In genomic region chr4:22962186-22962786, GRCh38 we compare ENCODE assay signal across 9 cellular contexts.
DNase-seq lines count a peak whose midpoint lies in the region; ATAC-seq, FAIRE-seq and TF ChIP-seq lines count a peak whose summit lies in the region.
"Had no signal": no experiment of that assay in that cellular context is flagged by ENCODE, and none has a peak within 500 bp of the region (broad histone marks: within the 10 kb centered on the region; RNA-seq: fewer than 3 reads in every experiment).

No MANE protein-coding gene starts in this region.

- ATAC-seq in left colon (peak; percentile 58), GM19395 (IDR thresholded peaks at IDR 0.05; ENCODE audit: unreplicated experiment) (no peak), HG03135 (IDR thresholded peaks at IDR 0.05; ENCODE audit: unreplicated experiment) (no peak), GM21381 (IDR thresholded peaks at IDR 0.05; ENCODE audit: unreplicated experiment) (no peak)

- no peaks in the 10 kb centered on the region for H3K27me3 ChIP-seq in WERI-Rb-1 (ENCODE audit: insufficient read depth, low read depth, severe bottlenecking)

- H3K27ac ChIP-seq in C4-2B, result no peak overlapping the region
- H3K27ac ChIP-seq in WERI-Rb-1, result no peak overlapping the region

- DNase-seq in HTR-8/SVneo (ENCODE audit: insufficient read length, low spot score), result peak; percentile 10
- DNase-seq in WERI-Rb-1, result peak; percentile 11
- DNase-seq in left colon, result no peak
- no peak for DNase-seq in activated CD8-positive, alpha-beta memory T cell treated with anti-CD3 and anti-CD28 coated beads, Interleukin-2, amount 50 U/mL, for 48 hours
- DNase-seq: NCI-H1436 had no signal

- no peaks in the 10 kb centered on the region for H3K36me3 ChIP-seq in WERI-Rb-1

- intact Hi-C loops in left colon (cut with DNase I, micrococcal nuclease), result no loop called here

- FAIRE-seq in HTR-8/SVneo (lab: Jason Lieb, UNC), result no peak

- no peaks in the 10 kb centered on the region for H3K9me3 ChIP-seq in WERI-Rb-1 (ENCODE audit: severe bottlenecking)

- TF ChIP-seq CTCF in C4-2B (conservative IDR thresholded peaks at IDR 0.05) (peak; percentile 65), WERI-Rb-1 (IDR thresholded peaks at IDR 0.05; ENCODE audit: low read depth, low read length) (peak; percentile 23; the same call in 1 of the 2 replicates)

- H3K4me3 ChIP-seq in WERI-Rb-1 (ENCODE audit: low read depth, low read length), result no peak overlapping the region

Comparison
In these comparisons a context has a peak if more than half of its experiments do, and no peak if none do; other contexts are left out.
1. DNase-seq: peak in HTR-8/SVneo (single experiment) and WERI-Rb-1 (single experiment); none in left colon (0 of 2) and activated CD8-positive, alpha-beta memory T cell treated with anti-CD3 and anti-CD28 coated beads, Interleukin-2, amount 50 U/mL, for 48 hours (single experiment).